In genomic region chr5:173615884-173616576, GRCh38 we compare ENCODE assay signal across 8 cellular contexts. TPM values are rescaled to one million over a fixed set of nuclear protein-coding genes. Genes with fewer than 3 reads are reported as not detected.
DNase-seq lines count a peak whose midpoint lies in the region; ATAC-seq, FAIRE-seq and TF ChIP-seq lines count a peak whose summit lies in the region.

No MANE protein-coding gene starts in this region.

- H3K9me3 Mint-ChIP-seq in natural killer cell, result no peaks in the 10 kb centered on the region

- H3K27me3 ChIP-seq in HUES6 (ENCODE audit: control insufficient read depth, insufficient read depth, low read length) (no peaks in the 10 kb centered on the region), Peyer's patch (no peaks in the 10 kb centered on the region)

- peaks cover 28% of the 10 kb centered on the region for H3K4me1 ChIP-seq in HUES6 (ENCODE audit: control insufficient read depth, insufficient read depth, low read length)
- H3K4me1 ChIP-seq in Peyer's patch, result peaks cover 0 to 17% (median 7%) of the 10 kb centered on the region in 4 donors

- peak overlapping the region; percentile 91 for H3K4me3 ChIP-seq in HUES6 (ENCODE audit: low read depth, low read length)
- H3K4me3 ChIP-seq in Peyer's patch, result peak overlapping the region; percentile 80 to 92 (median 86)

- TF ChIP-seq POLR2A in Peyer's patch (IDR thresholded peaks at IDR 0.05), result peak in 1 of 2 donors; percentile 15

- H3K27ac Mint-ChIP-seq in natural killer cell, result peak overlapping the region; percentile 88 to 93

- DNase-seq in D721Med (ENCODE audit: insufficient read length, low spot score), result no peak
- peak; percentile 62 to 85 (median 71) for DNase-seq in Peyer's patch
- peak; percentile 45 for DNase-seq in activated T-helper 1 cell treated with Interleukin-2 at 50 U/mL for 16 hours (ENCODE audit: low read depth)
- peak; percentile 68 for DNase-seq in fibroblast of gingiva (ENCODE audit: low read depth)
- peak; percentile 61 for DNase-seq in natural killer cell
- DNase-seq in stimulated activated naive CD4-positive, alpha-beta T cell (lab: John Stamatoyannopoulos, UW), result peak; percentile 45 to 82 (median 64)

- TF ChIP-seq CTCF in D721Med (IDR thresholded peaks at IDR 0.05; ENCODE audit: insufficient read depth, missing control alignments), result peak; percentile 43
- TF ChIP-seq CTCF in Peyer's patch (IDR thresholded peaks at IDR 0.05), result peak; percentile 36 to 69 (median 58)
- peak; percentile 73 for TF ChIP-seq CTCF in natural killer cell (IDR thresholded peaks at IDR 0.05)

- H3K4me1 Mint-ChIP-seq in natural killer cell, result peaks cover 28 to 32% of the 10 kb centered on the region in 2 donors

- peak overlapping the region; percentile 83 for H3K27ac ChIP-seq in HUES6 (ENCODE audit: low read depth, low read length)
- peak overlapping the region; percentile 87 to 95 (median 90) for H3K27ac ChIP-seq in Peyer's patch

- no peak for FAIRE-seq in D721Med (lab: Jason Lieb, UNC)

- no peaks in the 10 kb centered on the region for H3K9me3 ChIP-seq in HUES6 (ENCODE audit: control insufficient read depth, insufficient read depth, low read depth, low read length)
- no peaks in the 10 kb centered on the region for H3K9me3 ChIP-seq in Peyer's patch

- peak; percentile 57 for ATAC-seq in GM21447 (IDR thresholded peaks at IDR 0.05; ENCODE audit: unreplicated experiment)
- ATAC-seq in natural killer cell, result peak; percentile 59 to 78 (median 61)

- no peaks in the 10 kb centered on the region for H3K27me3 Mint-ChIP-seq in natural killer cell (ENCODE audit: low read depth in 2 of 2)

- H3K4me3 Mint-ChIP-seq in natural killer cell, result peak overlapping the region; percentile 84

- no peaks in the 10 kb centered on the region for H3K36me3 Mint-ChIP-seq in natural killer cell

- peak overlapping the region; percentile 90 for H3K9ac ChIP-seq in HUES6 (ENCODE audit: low read length)

- intact Hi-C loops in natural killer cell (cut with micrococcal nuclease), result loop anchor here (1.0 to 5.0 kb wide), 3 partner anchors 272 to 696 kb away; partner anchors contain the start of gene CPEB4

- peaks cover 31% of the 10 kb centered on the region for H3K36me3 ChIP-seq in HUES6 (ENCODE audit: control insufficient read depth, insufficient read depth, low read length)
- peaks cover 0 to 9% (median 0%) of the 10 kb centered on the region in 3 donors for H3K36me3 ChIP-seq in Peyer's patch

RNA-seq across cellular contexts. Expression of gene BOD1, which starts 0.4 kb away (rescaled TPM):
- total RNA-seq in Peyer's patch, result 10 to 100 TPM; 21.0 to 57.8 (median 27.3) TPM
- 10 to 100 TPM; 11.0 to 19.9 (median 16.6) TPM for total RNA-seq in natural killer cell
